Comparison of ENCODE assay signal across 12 cellular contexts in the genomic region with DNA sequence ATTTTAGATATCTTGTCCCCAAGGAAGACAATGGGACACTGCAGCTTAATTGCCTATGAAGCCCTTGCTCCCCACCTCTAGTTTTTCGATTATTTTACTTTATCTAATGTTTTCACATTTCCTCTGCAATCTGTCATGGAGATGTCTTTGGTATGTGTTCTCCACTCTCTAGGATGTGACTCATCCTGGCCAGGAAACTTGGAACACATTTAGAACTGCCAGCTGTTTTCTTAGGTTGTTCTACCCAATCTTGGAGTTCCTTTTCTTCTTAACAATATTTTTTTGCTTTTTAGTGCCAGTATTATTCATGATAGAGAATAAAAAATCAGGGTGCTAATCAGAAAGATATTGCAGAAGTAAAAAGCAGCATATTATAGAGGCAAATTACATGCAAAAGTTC.
DNase-seq lines count a peak whose midpoint lies in the region; ATAC-seq and TF ChIP-seq lines count a peak whose summit lies in the region.
"Had no signal": no experiment of that assay in that cellular context is flagged by ENCODE, and none has a peak within 500 bp of the region (broad histone marks: within the 10 kb centered on the region; RNA-seq: fewer than 3 reads in every experiment).

No MANE protein-coding gene starts in this region.

- no peak overlapping the region for H3K23ac ChIP-seq in neuronal stem cell (ENCODE audit: low read depth, low read length, poor library complexity)

- POLR2A ChIA-PET in AG04450 (lab: Yijun Ruan, JAX): interaction anchor here (1.0 kb wide), 1 partner anchor 47 kb away, joined by 3 read pairs; no protein-coding TSS in a partner anchor

- H3K4me2 ChIP-seq in hepatocyte (no peak overlapping the region), neuronal stem cell (ENCODE audit: insufficient read depth, low read length, poor library complexity, severe bottlenecking) (no peak overlapping the region)

- no peaks in the 10 kb centered on the region for H3K9me2 ChIP-seq in hepatocyte (replicated peaks; ENCODE audit: insufficient read depth)

- 67% methylated on average over 1 of the region's 1 CpG for WGBS in hepatocyte (ENCODE audit: low lambda C conversion rate, missing lambda C conversion rate)
- WGBS in neuronal stem cell (ENCODE audit: extremely low coverage in 2 of 2, insufficient read length in 2 of 2, insufficient replicate concordance in 1 of 2), 2 donors: no CpG with 5 or more reads among the region's 1 CpG

- no peak overlapping the region for H2BK15ac ChIP-seq in neuronal stem cell (ENCODE audit: low read length)

- no peak overlapping the region for H3K14ac ChIP-seq in neuronal stem cell (ENCODE audit: low read length)

- H3K79me1 ChIP-seq in neuronal stem cell (ENCODE audit: low read depth, low read length): no peaks in the 10 kb centered on the region

- H4K8ac ChIP-seq in neuronal stem cell (ENCODE audit: low read depth, low read length): no peak overlapping the region

- H3K9me3 ChIP-seq in AG04450 (ENCODE audit: control insufficient read depth, insufficient read depth, low read length) (peaks cover 6% of the 10 kb centered on the region; the same call in 1 of the 2 replicates), hepatocyte (ENCODE audit: low read depth) (no peaks in the 10 kb centered on the region), neuronal stem cell (replicated peaks in 1 of 2; ENCODE audit: control insufficient read depth in 2 of 2, insufficient read depth in 1 of 2, low read depth in 1 of 2, low read length in 2 of 2) (no peaks in the 10 kb centered on the region)

- H3K4me3 ChIP-seq in AG04450 (ENCODE audit: low read depth, low read length) (no peak overlapping the region), choroid plexus epithelial cell (ENCODE audit: low read depth, low read length) (no peak overlapping the region), coronary artery (no peak overlapping the region), hepatocyte (no peak overlapping the region), neuronal stem cell (ENCODE audit: low read length in 2 of 2) (no peak overlapping the region)

- peak; percentile 44 for ATAC-seq in left lobe of liver
- no peak for ATAC-seq in GM19328 (IDR thresholded peaks at IDR 0.05; ENCODE audit: unreplicated experiment)
- ATAC-seq: activated CD8-positive, alpha-beta T cell treated with anti-CD3 and anti-CD28 coated beads, Interleukin-2, amount 10 ng/mL, durations not matched to agents 7 days and 5 days; activated naive CD4-positive, alpha-beta T cell treated with anti-CD3 and anti-CD28 coated beads, Interleukin-2, amount 50 U/mL, for 72 hours; T-helper 17 cell had no signal

- no peak overlapping the region for H3K9ac ChIP-seq in neuronal stem cell (ENCODE audit: low read depth, low read length, poor library complexity)

- TF ChIP-seq CTCF in AG04450 (IDR thresholded peaks at IDR 0.05; ENCODE audit: low read depth, low read length) (no peak), choroid plexus epithelial cell (conservative IDR thresholded peaks at IDR 0.05; ENCODE audit: low read depth, low read length) (no peak), coronary artery (IDR thresholded peaks at IDR 0.05) (no peak), hepatocyte (IDR thresholded peaks at IDR 0.05; ENCODE audit: poor library complexity) (no peak)

- no peak overlapping the region for H2BK12ac ChIP-seq in neuronal stem cell (ENCODE audit: low read length)

- H2AFZ ChIP-seq in hepatocyte (no peak overlapping the region), neuronal stem cell (ENCODE audit: low read length) (no peak overlapping the region)

- H3K79me2 ChIP-seq in hepatocyte: no peaks in the 10 kb centered on the region

- no peak overlapping the region for H2BK120ac ChIP-seq in neuronal stem cell (ENCODE audit: low read depth, low read length)

- CTCF ChIA-PET in AG04450 (lab: Charles Lee): interaction anchor here (0.5 to 1.5 kb wide), 2 partner anchors 160 to 1282 kb away, joined by 3 to 6 read pairs; no protein-coding TSS in a partner anchor

- no peaks in the 10 kb centered on the region for H3K36me3 ChIP-seq in hepatocyte (replicated peaks; ENCODE audit: insufficient read depth, low read depth)
- H3K36me3 ChIP-seq in neuronal stem cell (replicated peaks in 1 of 2; ENCODE audit: control insufficient read depth in 2 of 2, insufficient read depth in 2 of 2, low read length in 2 of 2): no peaks in the 10 kb centered on the region
- H3K36me3 ChIP-seq: BE2C had no signal

- H4K20me1 ChIP-seq in hepatocyte (ENCODE audit: insufficient read depth, poor library complexity, severe bottlenecking): no peaks in the 10 kb centered on the region

- no peak overlapping the region for H2BK5ac ChIP-seq in neuronal stem cell (ENCODE audit: low read length)

- no peak overlapping the region for H3K4ac ChIP-seq in neuronal stem cell (ENCODE audit: low read length)

- DNase-seq in AG04450 (ENCODE audit: low read depth, low spot score): peak; percentile 65
- DNase-seq in Kasumi-1 (lab: John Stamatoyannopoulos, UW): peak; percentile 50 to 61
- DNase-seq in choroid plexus epithelial cell (ENCODE audit: low read depth): peak; percentile 92
- no peak for DNase-seq in left lobe of liver (ENCODE audit: low spot score)
- no peak for DNase-seq in coronary artery (ENCODE audit: low spot score)
- no peak for DNase-seq in hepatocyte (ENCODE audit: low spot score)
- no peak for DNase-seq in neuronal stem cell (ENCODE audit: low spot score)
- DNase-seq: activated CD8-positive, alpha-beta T cell treated with anti-CD3 and anti-CD28 coated beads, Interleukin-2, amount 10 ng/mL, durations not matched to agents 7 days and 5 days; BE2C; T-helper 17 cell had no signal

- no peak overlapping the region for H3K18ac ChIP-seq in neuronal stem cell (ENCODE audit: low read length)

- H4K91ac ChIP-seq in neuronal stem cell (ENCODE audit: low read depth, low read length, poor library complexity): no peak overlapping the region

- H3K4me1 ChIP-seq in hepatocyte (ENCODE audit: insufficient read depth) (no peaks in the 10 kb centered on the region), neuronal stem cell (ENCODE audit: control insufficient read depth in 2 of 2, insufficient read depth in 1 of 2, low read depth in 1 of 2, low read length in 2 of 2) (no peaks in the 10 kb centered on the region)
- H3K4me1 ChIP-seq: BE2C had no signal

- no peak overlapping the region for H2AK5ac ChIP-seq in neuronal stem cell (ENCODE audit: low read depth, low read length)

- H3K27ac ChIP-seq in AG04450 (ENCODE audit: low read depth, low read length): no peak overlapping the region
- H3K27ac ChIP-seq in coronary artery: no peak overlapping the region
- no peak overlapping the region for H3K27ac ChIP-seq in hepatocyte
- no peak overlapping the region for H3K27ac ChIP-seq in neuronal stem cell (replicated peaks; ENCODE audit: low read length)

- no peaks in the 10 kb centered on the region for H3K27me3 ChIP-seq in AG04450 (ENCODE audit: control insufficient read depth, insufficient read depth, low read length)
- H3K27me3 ChIP-seq in hepatocyte: no peaks in the 10 kb centered on the region
- no peaks in the 10 kb centered on the region for H3K27me3 ChIP-seq in neuronal stem cell (ENCODE audit: control insufficient read depth in 3 of 3, insufficient read depth in 3 of 3, low read depth in 1 of 3, low read length in 3 of 3)
- H3K27me3 ChIP-seq: BE2C had no signal

Comparison
In these comparisons a context has a peak if more than half of its experiments do, and no peak if none do; other contexts are left out.
1. DNase-seq: peak in AG04450 (single experiment), Kasumi-1 (2 of 2) and choroid plexus epithelial cell (single experiment); none in left lobe of liver (single experiment), coronary artery (single experiment), hepatocyte (single experiment) and neuronal stem cell (single experiment).